ENCODE assay signal across 1 cellular context in the genomic region with DNA sequence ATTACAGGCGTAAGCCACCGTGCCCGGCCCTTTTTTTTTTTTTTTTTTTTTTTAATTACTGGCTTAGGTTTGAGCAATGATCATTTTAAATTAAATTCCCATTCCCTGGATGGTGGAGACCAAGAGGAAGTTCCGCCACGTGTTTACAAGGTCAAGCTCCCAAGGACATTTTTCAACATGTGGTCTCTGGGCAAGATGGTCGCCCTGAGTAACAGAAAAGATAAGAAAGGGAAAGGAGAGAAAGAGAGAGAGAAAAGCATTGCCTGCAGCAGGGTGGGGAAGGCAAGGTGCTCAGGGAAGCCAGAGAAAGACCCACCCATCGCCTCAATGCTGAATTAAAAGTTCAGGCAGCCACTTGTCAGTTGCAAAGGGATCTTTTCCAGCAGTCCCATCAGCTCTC.
TF ChIP-seq lines count a peak whose summit lies in the region.

No MANE protein-coding gene starts in this region.

TF ChIP-seq in K562, 482 proteins besides CTCF, POLR2A, EP300 and RAD21 (continued from another document):
- TF ChIP-seq ZNF507 (tag; conservative IDR thresholded peaks at IDR 0.05) = no peak
- no peak for TF ChIP-seq ZNF174 (CRISPR knock-in tag; IDR thresholded peaks at IDR 0.05)
- TF ChIP-seq SPI1 (IDR thresholded peaks at IDR 0.05; ENCODE audit: borderline replicate concordance, low read depth, low read length) = no peak
- TF ChIP-seq ZNF740 (CRISPR knock-in tag; IDR thresholded peaks at IDR 0.05) = no peak
- no peak for TF ChIP-seq ZNF740 (tag; IDR thresholded peaks at IDR 0.05)
- TF ChIP-seq ZKSCAN8 (CRISPR knock-in tag; IDR thresholded peaks at IDR 0.05) = no peak
- TF ChIP-seq ESRRB (CRISPR knock-in tag; IDR thresholded peaks at IDR 0.05; ENCODE audit: borderline replicate concordance) = no peak
TF ChIP-seq in K562: peak in this region for 7.
